27 cellular contexts compared by ENCODE assay signal in genomic region chr5:132943362-132944022, GRCh38.
"Had no signal": no experiment of that assay in that cellular context is flagged by ENCODE, and none has a peak within 500 bp of the region (broad histone marks: within the 10 kb centered on the region; RNA-seq: fewer than 3 reads in every experiment).

No MANE protein-coding gene starts in this region.

- H3K4me1 ChIP-seq: colonic mucosa, neural progenitor cell had no signal

- H2AFZ ChIP-seq: neural progenitor cell had no signal

- H3K4me2 ChIP-seq: neural progenitor cell had no signal

- H3K4me1 Mint-ChIP-seq: endodermal cell, neural progenitor cell had no signal

- H3K27me3 ChIP-seq: colonic mucosa, heart right ventricle, neural progenitor cell, pancreas, right lobe of liver, stomach, transverse colon had no signal

- H3K27ac ChIP-seq: colonic mucosa, lower lobe of right lung, neural progenitor cell, pancreas, right lobe of liver, stomach, thoracic aorta, transverse colon had no signal

- H3K27me3 Mint-ChIP-seq: memory B cell, progenitor cell of endocrine pancreas had no signal

- H3K9me3 Mint-ChIP-seq: endodermal cell, memory B cell, mesothelial cell of epicardium, natural killer cell had no signal

- H3K9me3 ChIP-seq: colonic mucosa, heart right ventricle, lower lobe of right lung, pancreas, right lobe of liver, stomach, thoracic aorta, transverse colon had no signal

- H3K9ac ChIP-seq: neural progenitor cell had no signal

- H3K36me3 Mint-ChIP-seq: natural killer cell had no signal

- H3K4me3 ChIP-seq: colonic mucosa, heart right ventricle, lower lobe of right lung, neural progenitor cell, pancreas, right lobe of liver, stomach, thoracic aorta, transverse colon had no signal

- H3K36me3 ChIP-seq: colonic mucosa, neural progenitor cell, pancreas, thoracic aorta, transverse colon had no signal

- DNase-seq: cerebellar nuclear complex; colonic mucosa; dermis blood vessel endothelial cell; endodermal cell; heart right ventricle; hypothalamus; kidney glomerular epithelial cell; lower lobe of right lung; natural killer cell; occipital lobe; pancreas; right lobe of liver; stimulated activated CD4-positive, alpha-beta T cell treated with anti-CD3 and anti-CD28 coated beads, Interleukin-15, amount 100 ng/mL, for 24 hours; stimulated activated CD4-positive, alpha-beta T cell treated with anti-CD3 and anti-CD28 coated beads, Interleukin-1b, Interleukin-23, amount 100 ng/mL, for 48 hours; stimulated activated CD4-positive, alpha-beta T cell treated with anti-CD3 and anti-CD28 coated beads, Interleukin-4, amount 100 ng/mL, for 4 hours; stimulated activated naive CD4-positive, alpha-beta T cell; stomach; substantia nigra; transverse colon had no signal

- H3K27ac Mint-ChIP-seq: endodermal cell, memory B cell, mesothelial cell of epicardium, neural progenitor cell had no signal

- H3K4me3 Mint-ChIP-seq: endodermal cell, memory B cell, mesothelial cell of epicardium, neural progenitor cell had no signal

- FAIRE-seq: endothelial cell of umbilical vein, frontal cortex, islet of Langerhans, pancreas had no signal

- ATAC-seq: lower lobe of right lung, natural killer cell, pancreas had no signal
